24 cellular contexts compared by ENCODE assay signal in genomic region chr3:9590282-9590791, GRCh38. TPM values are rescaled to one million over a fixed set of nuclear protein-coding genes. Genes with fewer than 3 reads are reported as not detected.
"Had no signal": no experiment of that assay in that cellular context is flagged by ENCODE, and none has a peak within 500 bp of the region (broad histone marks: within the 10 kb centered on the region; RNA-seq: fewer than 3 reads in every experiment).

No MANE protein-coding gene starts in this region.

- H3K27ac ChIP-seq: brain microvascular endothelial cell, epithelial cell of prostate, parathyroid adenoma, right lobe of liver, suprapubic skin, transverse colon, vagina had no signal

- H3K27me3 ChIP-seq: brain microvascular endothelial cell, right lobe of liver, suprapubic skin, transverse colon, vagina had no signal

- H3K4me1 ChIP-seq: parathyroid adenoma, right lobe of liver, suprapubic skin, transverse colon, vagina had no signal

- H3K4me3 ChIP-seq: right lobe of liver, suprapubic skin, transverse colon, vagina had no signal

- ATAC-seq: activated CD4-positive, CD25-positive, alpha-beta regulatory T cell treated with anti-CD3 and anti-CD28 coated beads, Interleukin-2, amount 50 U/mL, for 24 hours; activated CD8-positive, alpha-beta T cell treated with anti-CD3 and anti-CD28 coated beads, Interleukin-2, amount 10 ng/mL, durations not matched to agents 7 days and 5 days; left lobe of liver; right lobe of liver; stimulated activated naive CD8-positive, alpha-beta T cell treated with anti-CD3 and anti-CD28 coated beads, Interleukin-15, amount 100 ng/mL, for 72 hours had no signal

- DNase-seq: activated CD4-positive, alpha-beta T cell treated with anti-CD3 and anti-CD28 coated beads, Interleukin-2, amount 10 ng/mL, durations not matched to agents 7 days and 5 days; activated CD8-positive, alpha-beta T cell treated with anti-CD3 and anti-CD28 coated beads, Interleukin-2, amount 10 ng/mL, durations not matched to agents 7 days and 5 days; activated naive CD4-positive, alpha-beta T cell treated with anti-CD3 and anti-CD28 coated beads for 36 hours; activated T-cell treated with anti-CD3 and anti-CD28 coated beads, Interleukin-2, amount 50 U/mL, for 24 hours; anterior cingulate cortex; brain microvascular endothelial cell; central memory CD4-positive, alpha-beta T cell; endodermal cell; foreskin melanocyte; kidney; right lobe of liver; small intestine; stimulated activated CD4-positive, alpha-beta T cell treated with anti-CD3 and anti-CD28 coated beads, Interleukin-15, amount 100 ng/mL, for 24 hours; stimulated activated CD4-positive, alpha-beta T cell treated with anti-CD3 and anti-CD28 coated beads, Interleukin-2, amount 100 ng/mL, for 48 hours; stimulated activated naive CD8-positive, alpha-beta T cell treated with anti-CD3 and anti-CD28 coated beads, Interleukin-15, amount 100 ng/mL, for 72 hours; transverse colon had no signal

- H3K36me3 ChIP-seq: brain microvascular endothelial cell, right lobe of liver, suprapubic skin, transverse colon, vagina had no signal

- H3K9me3 ChIP-seq: right lobe of liver, suprapubic skin, transverse colon, vagina had no signal

RNA-seq across cellular contexts. Expression of gene LHFPL4, which starts 36.7 kb away (rescaled TPM):
- total RNA-seq: activated CD4-positive, alpha-beta T cell treated with anti-CD3 and anti-CD28 coated beads, Interleukin-2, amount 10 ng/mL, durations not matched to agents 7 days and 5 days; activated CD8-positive, alpha-beta T cell treated with anti-CD3 and anti-CD28 coated beads, Interleukin-2, amount 10 ng/mL, durations not matched to agents 7 days and 5 days; activated naive CD4-positive, alpha-beta T cell treated with anti-CD3 and anti-CD28 coated beads for 36 hours; activated T-helper 2 cell treated with anti-CD3 and anti-CD28 coated beads, Interferon-gamma antibody, Interleukin-2, Interleukin-4, amounts not matched to agents 10 μg/mL and 5 μg/mL and 100 μg/mL, durations not matched to agents 14 hours and 24 hours and 36 hours; mesothelial cell of epicardium; vagina had no signal
